Comparison of ENCODE assay signal across 19 cellular contexts in genomic region chr18:73007195-73007934, GRCh38.
DNase-seq lines count a peak whose midpoint lies in the region; ATAC-seq and FAIRE-seq lines count a peak whose summit lies in the region.
"Had no signal": no experiment of that assay in that cellular context is flagged by ENCODE, and none has a peak within 500 bp of the region (broad histone marks: within the 10 kb centered on the region; RNA-seq: fewer than 3 reads in every experiment).

No MANE protein-coding gene starts in this region.

- ATAC-seq in GM18519 (IDR thresholded peaks at IDR 0.05; ENCODE audit: low FRiP score, unreplicated experiment) (peak; percentile 62), HG02610 (IDR thresholded peaks at IDR 0.05; ENCODE audit: unreplicated experiment) (peak; percentile 83), GM19397 (IDR thresholded peaks at IDR 0.05; ENCODE audit: unreplicated experiment) (no peak), GM21447 (IDR thresholded peaks at IDR 0.05; ENCODE audit: unreplicated experiment) (no peak)

- DNase-seq in RCC 7860 (ENCODE audit: low spot score): peak; percentile 34
- peak; percentile 76 for DNase-seq in left kidney (ENCODE audit: low read depth, low spot score)
- DNase-seq in NCI-H187 treated with DMSO at 0.1 percent for 48 hours (lab: John Stamatoyannopoulos, UW): no peak
- no peak for DNase-seq in activated CD4-positive, alpha-beta T cell treated with anti-CD3 and anti-CD28 coated beads, Interleukin-2, amount 50 U/mL, for 4 hours
- DNase-seq: activated CD4-positive, alpha-beta T cell treated with anti-CD3 and anti-CD28 coated beads, Interleukin-2, amount 50 U/mL, for 1 hour; activated T-cell treated with anti-CD3 and anti-CD28 coated beads, Interleukin-2, amount 50 U/mL, for 48 hours; adrenal gland; colonic mucosa; H9; left ventricle myocardium inferior; MV-4-11; NCI-H2107; NCI-H748 treated with DMSO at 0.1 percent for 48 hours; SHP77; T-helper 9 cell had no signal

- FAIRE-seq in RCC 7860 (lab: Jason Lieb, UNC): peak; percentile 46

Comparison
In these comparisons a context has a peak if more than half of its experiments do, and no peak if none do; other contexts are left out.
1. ATAC-seq: peak in GM18519 (single experiment) and HG02610 (single experiment); none in GM19397 (single experiment) and GM21447 (single experiment).
2. DNase-seq: peak in RCC 7860 (single experiment) and left kidney (single experiment); none in NCI-H187 treated with DMSO at 0.1 percent for 48 hours (single experiment) and activated CD4-positive, alpha-beta T cell treated with anti-CD3 and anti-CD28 coated beads, Interleukin-2, amount 50 U/mL, for 4 hours (0 of 2).